ENCODE assay signal across 1 cellular context in genomic region chr1:154448271-154448905, GRCh38.
TF ChIP-seq lines count a peak whose summit lies in the region.

No MANE protein-coding gene starts in this region.

TF ChIP-seq in SK-N-SH, 30 proteins besides CTCF, POLR2A, EP300 and RAD21:
- TF ChIP-seq IRF3 (IDR thresholded peaks at IDR 0.05; ENCODE audit: low read depth, low read length) (no peak), NRF1 (IDR thresholded peaks at IDR 0.05; ENCODE audit: low read depth, low read length) (no peak), GATA2 (CRISPR knock-in tag; IDR thresholded peaks at IDR 0.05) (no peak), FOSL2 (IDR thresholded peaks at IDR 0.05; ENCODE audit: borderline replicate concordance, low read depth) (no peak)
- TF ChIP-seq, protein P1, sequence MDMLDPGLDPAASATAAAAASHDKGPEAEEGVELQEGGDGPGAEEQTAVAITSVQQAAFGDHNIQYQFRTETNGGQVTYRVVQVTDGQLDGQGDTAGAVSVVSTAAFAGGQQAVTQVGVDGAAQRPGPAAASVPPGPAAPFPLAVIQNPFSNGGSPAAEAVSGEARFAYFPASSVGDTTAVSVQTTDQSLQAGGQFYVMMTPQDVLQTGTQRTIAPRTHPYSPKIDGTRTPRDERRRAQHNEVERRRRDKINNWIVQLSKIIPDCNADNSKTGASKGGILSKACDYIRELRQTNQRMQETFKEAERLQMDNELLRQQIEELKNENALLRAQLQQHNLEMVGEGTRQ (IDR thresholded peaks at IDR 0.05; ENCODE audit: borderline replicate concordance, low read depth, low read length): no peak
